In genomic region chr10:121665809-121666208, GRCh38 we compare ENCODE assay signal across 2 cellular contexts.
A peak's percentile ranks its signal among the peaks of the same experiment; 100 is the strongest.
TF ChIP-seq lines count a peak whose summit lies in the region.

No MANE protein-coding gene starts in this region.

TF ChIP-seq in liver, 16 proteins besides CTCF, POLR2A, EP300 and RAD21:
- TF ChIP-seq NR2F2 (IDR thresholded peaks at IDR 0.05), result peak; percentile 71
- peak in 1 of 2 donors; percentile 24 for TF ChIP-seq RXRA (IDR thresholded peaks at IDR 0.05)
- peak; percentile 24 for TF ChIP-seq SP1 (IDR thresholded peaks at IDR 0.05)
- no peak for TF ChIP-seq HNF4A (conservative IDR thresholded peaks at IDR 0.05)
- no peak for TF ChIP-seq HNF4G (IDR thresholded peaks at IDR 0.05)

TF ChIP-seq in HepG2, 621 proteins besides CTCF, POLR2A, EP300 and RAD21:
- no peak for TF ChIP-seq MYC (CRISPR knock-in tag; IDR thresholded peaks at IDR 0.05; ENCODE audit: borderline replicate concordance)
- no peak for TF ChIP-seq ZNF253 (CRISPR knock-in tag; IDR thresholded peaks at IDR 0.05; ENCODE audit: borderline replicate concordance)
- TF ChIP-seq ZNF224 (CRISPR knock-in tag; IDR thresholded peaks at IDR 0.05), result no peak
- TF ChIP-seq PITX1 (CRISPR knock-in tag; IDR thresholded peaks at IDR 0.05), result no peak
- TF ChIP-seq TBX3 (IDR thresholded peaks at IDR 0.05; ENCODE audit: borderline replicate concordance), result no peak
- TF ChIP-seq RAD51 (IDR thresholded peaks at IDR 0.05; ENCODE audit: borderline replicate concordance), result no peak
- no peak for TF ChIP-seq ZNF83 (CRISPR knock-in tag; IDR thresholded peaks at IDR 0.05; ENCODE audit: borderline replicate concordance)
